11 cellular contexts compared by ENCODE assay signal in genomic region chr3:151037746-151038145, GRCh38. TPM values are rescaled to one million over a fixed set of nuclear protein-coding genes. Genes with fewer than 3 reads are reported as not detected.
A peak's percentile ranks its signal among the peaks of the same experiment; 100 is the strongest.
DNase-seq lines count a peak whose midpoint lies in the region; ATAC-seq, FAIRE-seq and TF ChIP-seq lines count a peak whose summit lies in the region.
"Had no signal": no experiment of that assay in that cellular context is flagged by ENCODE, and none has a peak within 500 bp of the region (broad histone marks: within the 10 kb centered on the region; RNA-seq: fewer than 3 reads in every experiment).

No MANE protein-coding gene starts in this region.

- peak; percentile 97 for DNase-seq in AG20443 (ENCODE audit: low spot score)
- peak; percentile 11 for DNase-seq in KBM-7
- peak; percentile 9 to 77 for DNase-seq in dermis microvascular lymphatic vessel endothelial cell (ENCODE audit: low read depth in 2 of 2)
- peak; percentile 42 for DNase-seq in mesendoderm
- no peak for DNase-seq in D721Med (ENCODE audit: insufficient read length, low spot score)
- DNase-seq in vagina (ENCODE audit: extremely low spot score in 2 of 2), result no peak
- no peak for DNase-seq in GF-D8 (lab: John Stamatoyannopoulos, UW)
- DNase-seq: caudate nucleus; stimulated activated naive CD4-positive, alpha-beta T cell had no signal

- H3K9ac ChIP-seq in mesendoderm (ENCODE audit: low read length), result no peak overlapping the region

- H3K36me3 ChIP-seq in mesendoderm (ENCODE audit: control insufficient read depth, insufficient read depth, low read length), result no peaks in the 10 kb centered on the region
- no peaks in the 10 kb centered on the region for H3K36me3 ChIP-seq in vagina

- H2BK5ac ChIP-seq in mesendoderm (ENCODE audit: low read length), result no peak overlapping the region

- no peak overlapping the region for H4K8ac ChIP-seq in mesendoderm (ENCODE audit: low read depth, low read length)

- H2BK120ac ChIP-seq in mesendoderm (ENCODE audit: low read depth, low read length), result no peak overlapping the region

- H3K9me3 ChIP-seq in vagina, result no peaks in the 10 kb centered on the region

- H2BK15ac ChIP-seq in mesendoderm (replicated peaks; ENCODE audit: low read depth), result no peak overlapping the region

- in situ Hi-C loops in KBM-7 (cut with MboI; ENCODE audit: low pct_unique_long_range_greater_than_20kb, low sequenced_read_pairs), result no loop called here

- no peaks in the 10 kb centered on the region for H3K79me1 ChIP-seq in mesendoderm (ENCODE audit: low read length)

- no peaks in the 10 kb centered on the region for H3K4me1 ChIP-seq in mesendoderm (ENCODE audit: control insufficient read depth, low read depth, low read length)
- no peaks in the 10 kb centered on the region for H3K4me1 ChIP-seq in vagina

- no peak for TF ChIP-seq CTCF in D721Med (IDR thresholded peaks at IDR 0.05; ENCODE audit: insufficient read depth, missing control alignments)
- TF ChIP-seq CTCF in vagina (IDR thresholded peaks at IDR 0.05), result no peak

- H3K23ac ChIP-seq in mesendoderm (ENCODE audit: low read length), result no peak overlapping the region

- no CpG with 5 or more reads among the region's 2 CpGs for WGBS in mesendoderm (ENCODE audit: extremely low coverage, insufficient coverage, low lambda C conversion rate)

- H3K27me3 ChIP-seq in mesendoderm (ENCODE audit: insufficient read depth, low read length, poor library complexity) (no peaks in the 10 kb centered on the region), vagina (no peaks in the 10 kb centered on the region)

- no peak for FAIRE-seq in D721Med (lab: Jason Lieb, UNC)
- FAIRE-seq: TTC549 had no signal

- H3K56ac ChIP-seq in mesendoderm (ENCODE audit: low read length), result no peak overlapping the region

- no peak overlapping the region for H3K27ac ChIP-seq in mesendoderm (ENCODE audit: low read depth, low read length)
- H3K27ac ChIP-seq in vagina, result no peak overlapping the region

- H3K18ac ChIP-seq in mesendoderm (ENCODE audit: low read length), result no peak overlapping the region

- no peak overlapping the region for H3K4ac ChIP-seq in mesendoderm (ENCODE audit: low read depth, low read length)

- no peak overlapping the region for H2AK5ac ChIP-seq in mesendoderm (ENCODE audit: low read length)

- H3K79me2 ChIP-seq in mesendoderm (ENCODE audit: control insufficient read depth, insufficient read depth, low read length), result no peaks in the 10 kb centered on the region

- no peak for ATAC-seq in GM21360 (IDR thresholded peaks at IDR 0.05; ENCODE audit: unreplicated experiment)

- H3K4me3 ChIP-seq in mesendoderm (ENCODE audit: low read length) (no peak overlapping the region), vagina (no peak overlapping the region)

- H3K4me2 ChIP-seq in mesendoderm (ENCODE audit: low read length), result no peak overlapping the region

- intact Hi-C loops in vagina (cut with DNase I), result no loop called here

- TF ChIP-seq POLR2A in vagina (IDR thresholded peaks at IDR 0.05), result no peak

- no peak overlapping the region for H4K5ac ChIP-seq in mesendoderm (ENCODE audit: low read length)

RNA-seq across cellular contexts. Expression of gene MED12L, which starts 47.7 kb away (rescaled TPM):
- total RNA-seq in dermis microvascular lymphatic vessel endothelial cell (0.13 TPM in 2 replicates), vagina (1.7 TPM)
- polyA plus RNA-seq in mesendoderm (2013, experiment 1 of 2), result 2.4 TPM
- polyA plus RNA-seq in mesendoderm (2013, experiment 2 of 2), result 3.3 TPM

Comparison
In these comparisons a context has a peak if more than half of its experiments do, and no peak if none do; other contexts are left out.
1. DNase-seq: peak in AG20443 (single experiment), KBM-7 (single experiment), dermis microvascular lymphatic vessel endothelial cell (2 of 2) and mesendoderm (single experiment); none in D721Med (single experiment), vagina (0 of 2) and GF-D8 (single experiment).